In the genomic region with DNA sequence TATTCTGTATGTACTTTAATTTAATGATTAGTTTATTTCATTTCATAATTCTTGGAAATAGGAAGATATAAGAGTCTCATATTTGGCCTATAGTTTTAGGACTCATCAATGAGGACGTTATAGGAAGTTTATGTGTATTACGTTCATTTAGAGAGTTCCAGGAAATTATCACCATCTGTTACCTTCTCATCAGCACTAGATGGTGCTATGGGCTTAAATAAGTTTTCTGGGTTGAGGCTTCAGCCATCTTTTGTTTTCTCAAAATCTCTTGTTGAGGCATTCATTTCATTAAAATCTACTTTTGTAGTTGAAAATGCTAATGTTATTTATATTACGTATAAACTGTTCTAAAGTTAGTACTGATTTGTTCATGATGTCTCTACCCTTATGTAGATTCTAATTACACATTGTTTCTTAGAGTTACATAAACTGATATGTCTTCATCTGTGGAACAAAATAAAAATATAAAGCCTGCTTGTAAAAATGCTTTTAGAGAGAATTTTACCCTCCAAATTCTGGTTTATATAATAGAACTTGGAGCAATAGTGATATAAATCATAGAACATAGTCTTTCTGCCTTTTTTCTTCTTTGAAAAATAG, we compare ENCODE assay signal across 8 cellular contexts.
DNase-seq lines count a peak whose midpoint lies in the region; ATAC-seq, FAIRE-seq and TF ChIP-seq lines count a peak whose summit lies in the region.

No MANE protein-coding gene starts in this region.

- no peaks in the 10 kb centered on the region for H3K4me1 ChIP-seq in Panc1 (ENCODE audit: control insufficient read depth, insufficient read depth, low read length)

- no peaks in the 10 kb centered on the region for H3K4me1 Mint-ChIP-seq in natural killer cell
- H3K4me1 Mint-ChIP-seq in activated T-helper 2 cell treated with anti-CD3 and anti-CD28 coated beads, Interferon-gamma antibody, Interleukin-2, Interleukin-4, amounts not matched to agents 10 μg/mL and 5 μg/mL and 100 μg/mL, durations not matched to agents 14 hours and 24 hours and 36 hours (ENCODE audit: low read depth), result peaks cover 2% of the 10 kb centered on the region

- H3K27me3 ChIP-seq in Panc1 (ENCODE audit: control insufficient read depth, insufficient read depth, low read length), result peaks cover 5% of the 10 kb centered on the region; the same call in 1 of the 2 replicates

- FAIRE-seq in endometrium (lab: Jason Lieb, UNC), result peak; percentile 86

- H3K27me3 Mint-ChIP-seq in natural killer cell (ENCODE audit: low read depth in 2 of 2), result peaks cover 7 to 20% of the 10 kb centered on the region in 2 donors
- H3K27me3 Mint-ChIP-seq in activated T-helper 2 cell treated with anti-CD3 and anti-CD28 coated beads, Interferon-gamma antibody, Interleukin-2, Interleukin-4, amounts not matched to agents 10 μg/mL and 5 μg/mL and 100 μg/mL, durations not matched to agents 14 hours and 24 hours and 36 hours (ENCODE audit: low read depth), result peaks cover 14% of the 10 kb centered on the region

- in situ Hi-C loops in ACHN (cut with HindIII; ENCODE audit: low pct_ligation_motif_present, low pct_unique_long_range_greater_than_20kb, low sequenced_read_pairs), result loop anchor here (25.0 kb wide), 1 partner anchor 409 kb away; no protein-coding TSS in a partner anchor
- in situ Hi-C loops in Panc1 (cut with HindIII; ENCODE audit: low pct_unique_long_range_greater_than_20kb, low sequenced_read_pairs), result no loop called here

- peak; percentile 23; the same call in 1 of the 2 replicates for TF ChIP-seq CTCF in GM12874 (IDR thresholded peaks at IDR 0.05; ENCODE audit: insufficient read depth, low read depth, low read length)
- TF ChIP-seq CTCF in Panc1 (IDR thresholded peaks at IDR 0.05), result peak; percentile 67; the same call in 1 of the 2 replicates
- TF ChIP-seq CTCF in natural killer cell (IDR thresholded peaks at IDR 0.05), result peak; percentile 66

- intact Hi-C loops in Panc1 (cut with micrococcal nuclease; ENCODE audit: unreplicated experiment), result loop anchor here (1.0 to 10.0 kb wide), 2 partner anchors 406 to 1816 kb away; no protein-coding TSS in a partner anchor
- intact Hi-C loops in natural killer cell (cut with micrococcal nuclease), result loop anchor here (1.0 kb wide), 2 partner anchors 407 to 730 kb away; no protein-coding TSS in a partner anchor
- intact Hi-C loops in activated T-helper 2 cell treated with anti-CD3 and anti-CD28 coated beads, Interferon-gamma antibody, Interleukin-2, Interleukin-4, amounts not matched to agents 10 μg/mL and 5 μg/mL and 100 μg/mL, durations not matched to agents 14 hours and 24 hours and 36 hours (cut with micrococcal nuclease), result loop anchor here (1.0 to 10.0 kb wide), 5 partner anchors 134 to 1816 kb away; a partner anchor contains a TSS

- H3K27ac ChIP-seq in Panc1 (ENCODE audit: low read length), result no peak overlapping the region

- ATAC-seq in HG02571 (IDR thresholded peaks at IDR 0.05; ENCODE audit: unreplicated experiment), result peak; percentile 87
- peak; percentile 82; the same call in 1 of the 2 replicates for ATAC-seq in Panc1
- ATAC-seq in natural killer cell, result peak; percentile 53 to 88 (median 66)

- no peak overlapping the region for H3K4me3 Mint-ChIP-seq in natural killer cell
- H3K4me3 Mint-ChIP-seq in activated T-helper 2 cell treated with anti-CD3 and anti-CD28 coated beads, Interferon-gamma antibody, Interleukin-2, Interleukin-4, amounts not matched to agents 10 μg/mL and 5 μg/mL and 100 μg/mL, durations not matched to agents 14 hours and 24 hours and 36 hours (ENCODE audit: low read depth), result no peak overlapping the region

- H3K36me3 ChIP-seq in Panc1 (ENCODE audit: control insufficient read depth, insufficient read depth, low read length), result no peaks in the 10 kb centered on the region

- H3K9me3 Mint-ChIP-seq in natural killer cell, result no peaks in the 10 kb centered on the region
- no peaks in the 10 kb centered on the region for H3K9me3 Mint-ChIP-seq in activated T-helper 2 cell treated with anti-CD3 and anti-CD28 coated beads, Interferon-gamma antibody, Interleukin-2, Interleukin-4, amounts not matched to agents 10 μg/mL and 5 μg/mL and 100 μg/mL, durations not matched to agents 14 hours and 24 hours and 36 hours

- no peak overlapping the region for H3K27ac Mint-ChIP-seq in natural killer cell
- no peak overlapping the region for H3K27ac Mint-ChIP-seq in activated T-helper 2 cell treated with anti-CD3 and anti-CD28 coated beads, Interferon-gamma antibody, Interleukin-2, Interleukin-4, amounts not matched to agents 10 μg/mL and 5 μg/mL and 100 μg/mL, durations not matched to agents 14 hours and 24 hours and 36 hours

- DNase-seq in ACHN (peak; percentile 86), M059J (ENCODE audit: low read depth) (peak; percentile 64), Panc1 (ENCODE audit: low read depth, low spot score) (no peak), natural killer cell (no peak)
- DNase-seq in activated T-helper 2 cell treated with anti-CD3 and anti-CD28 coated beads, Interferon-gamma antibody, Interleukin-2, Interleukin-4, amounts not matched to agents 10 μg/mL and 5 μg/mL and 100 μg/mL, durations not matched to agents 14 hours and 24 hours and 36 hours (ENCODE audit: low spot score), result no peak

- BruUV-seq in Panc1 (replicated peaks; lab: Mats Ljungman, UMichigan), result no TSS peak

- H3K9me3 ChIP-seq in Panc1 (ENCODE audit: control insufficient read depth, insufficient read depth, low read depth, low read length), result no peaks in the 10 kb centered on the region

- CTCF ChIA-PET in Panc1 (lab: Charles Lee), result interaction anchor here (0.6 kb wide), 1 partner anchor 275 kb away, joined by 3 read pairs; no protein-coding TSS in a partner anchor

- POLR2A ChIA-PET in Panc1 (lab: Charles Lee), result no interaction called here

- H3K4me3 ChIP-seq in Panc1 (ENCODE audit: low read depth in 2 of 2, low read length in 2 of 2), result no peak overlapping the region

- no peaks in the 10 kb centered on the region for H3K36me3 Mint-ChIP-seq in natural killer cell
- no peaks in the 10 kb centered on the region for H3K36me3 Mint-ChIP-seq in activated T-helper 2 cell treated with anti-CD3 and anti-CD28 coated beads, Interferon-gamma antibody, Interleukin-2, Interleukin-4, amounts not matched to agents 10 μg/mL and 5 μg/mL and 100 μg/mL, durations not matched to agents 14 hours and 24 hours and 36 hours (ENCODE audit: low read depth)

Comparison
In these comparisons a context has a peak if more than half of its experiments do, and no peak if none do; other contexts are left out.
1. DNase-seq: peak in ACHN (single experiment) and M059J (single experiment); none in Panc1 (single experiment), natural killer cell (single experiment) and activated T-helper 2 cell treated with anti-CD3 and anti-CD28 coated beads, Interferon-gamma antibody, Interleukin-2, Interleukin-4, amounts not matched to agents 10 μg/mL and 5 μg/mL and 100 μg/mL, durations not matched to agents 14 hours and 24 hours and 36 hours (single experiment).
2. Peak in every context shown above with its lines, with median percentiles within 50 percentile points of each other: CTCF ChIP-seq and ATAC-seq.